In genomic region chr9:20331095-20331685, GRCh38 we compare ENCODE assay signal across 1 cellular context.
TF ChIP-seq lines count a peak whose summit lies in the region.

No MANE protein-coding gene starts in this region.

TF ChIP-seq in GM12878, 131 proteins besides CTCF, POLR2A, EP300 and RAD21 (continued from another document):
- TF ChIP-seq NFIC (IDR thresholded peaks at IDR 0.05; ENCODE audit: low read depth, low read length) (peak; percentile 25; the same call in 1 of the 2 replicates), CBX3 (IDR thresholded peaks at IDR 0.05; ENCODE audit: borderline replicate concordance, low read depth) (no peak), TAF1 (IDR thresholded peaks at IDR 0.05; ENCODE audit: borderline replicate concordance, low read depth, low read length) (no peak), FOXM1 (IDR thresholded peaks at IDR 0.05; ENCODE audit: low read depth, low read length) (no peak), PAX8 (IDR thresholded peaks at IDR 0.05) (no peak), ZNF384 (IDR thresholded peaks at IDR 0.05; ENCODE audit: borderline replicate concordance, low read depth, low read length) (no peak), E4F1 (IDR thresholded peaks at IDR 0.05; ENCODE audit: borderline replicate concordance, partially characterized antibody) (no peak), YBX1 (IDR thresholded peaks at IDR 0.05) (no peak), CEBPB (IDR thresholded peaks at IDR 0.05; ENCODE audit: borderline replicate concordance in 1 of 2, low read depth in 2 of 2, low read length in 2 of 2) (no peak), ZBTB4 (CRISPR knock-in tag; IDR thresholded peaks at IDR 0.05) (no peak), SUPT20H (IDR thresholded peaks at IDR 0.05; ENCODE audit: borderline replicate concordance, control insufficient read depth, low read depth, low read length) (no peak), IRF4 (IDR thresholded peaks at IDR 0.05; ENCODE audit: low read depth, low read length) (peak; percentile 51; the same call in 1 of the 2 replicates), ZBED1 (IDR thresholded peaks at IDR 0.05; ENCODE audit: borderline replicate concordance) (no peak), ZSCAN29 (IDR thresholded peaks at IDR 0.05) (no peak), ZBTB40 (IDR thresholded peaks at IDR 0.05; ENCODE audit: borderline replicate concordance) (no peak), SRF (IDR thresholded peaks at IDR 0.05; ENCODE audit: low read depth in 2 of 2, low read length in 2 of 2) (no peak), TBL1XR1 (IDR thresholded peaks at IDR 0.05; ENCODE audit: low read depth, low read length) (no peak)
- TF ChIP-seq, protein P1, sequence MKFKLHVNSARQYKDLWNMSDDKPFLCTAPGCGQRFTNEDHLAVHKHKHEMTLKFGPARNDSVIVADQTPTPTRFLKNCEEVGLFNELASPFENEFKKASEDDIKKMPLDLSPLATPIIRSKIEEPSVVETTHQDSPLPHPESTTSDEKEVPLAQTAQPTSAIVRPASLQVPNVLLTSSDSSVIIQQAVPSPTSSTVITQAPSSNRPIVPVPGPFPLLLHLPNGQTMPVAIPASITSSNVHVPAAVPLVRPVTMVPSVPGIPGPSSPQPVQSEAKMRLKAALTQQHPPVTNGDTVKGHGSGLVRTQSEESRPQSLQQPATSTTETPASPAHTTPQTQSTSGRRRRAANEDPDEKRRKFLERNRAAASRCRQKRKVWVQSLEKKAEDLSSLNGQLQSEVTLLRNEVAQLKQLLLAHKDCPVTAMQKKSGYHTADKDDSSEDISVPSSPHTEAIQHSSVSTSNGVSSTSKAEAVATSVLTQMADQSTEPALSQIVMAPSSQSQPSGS (IDR thresholded peaks at IDR 0.05; ENCODE audit: low read length), result 0 out of 2 replicates have a peak, but pooled peaks have one; percentile 21
